2 cellular contexts compared by ENCODE assay signal in genomic region chr5:179191506-179192184, GRCh38.
TF ChIP-seq lines count a peak whose summit lies in the region.

No MANE protein-coding gene starts in this region.

TF ChIP-seq in SK-N-SH, 30 proteins besides CTCF, POLR2A, EP300 and RAD21 (continued from another document):
- no peak for TF ChIP-seq POLR2AphosphoS5 (IDR thresholded peaks at IDR 0.05; ENCODE audit: low read depth, low read length)
- no peak for TF ChIP-seq MXI1 (IDR thresholded peaks at IDR 0.05; ENCODE audit: low read depth, low read length)
- TF ChIP-seq NFIC (IDR thresholded peaks at IDR 0.05; ENCODE audit: borderline replicate concordance) = no peak
- no peak for TF ChIP-seq CHD2 (IDR thresholded peaks at IDR 0.05; ENCODE audit: low read length, partially characterized antibody)
- TF ChIP-seq REST (IDR thresholded peaks at IDR 0.05; ENCODE audit: low read depth, low read length) = no peak

TF ChIP-seq in SK-N-SH treated with all-trans-retinoic acid at 6 μM for 48 hours, 23 proteins besides CTCF, POLR2A, EP300 and RAD21 (continued from another document):
- TF ChIP-seq TSHZ2 (CRISPR knock-in tag; IDR thresholded peaks at IDR 0.05) = no peak
- TF ChIP-seq CREB5 (CRISPR knock-in tag; IDR thresholded peaks at IDR 0.05; ENCODE audit: low read depth) = no peak
- TF ChIP-seq PATZ1 (CRISPR knock-in tag; IDR thresholded peaks at IDR 0.05; ENCODE audit: borderline replicate concordance) = no peak
- TF ChIP-seq TCF4 (CRISPR knock-in tag; IDR thresholded peaks at IDR 0.05; ENCODE audit: borderline replicate concordance) = no peak
- TF ChIP-seq ZNF565 (CRISPR knock-in tag; conservative IDR thresholded peaks at IDR 0.05; ENCODE audit: low read depth) = no peak
TF ChIP-seq in SK-N-SH treated with all-trans-retinoic acid at 6 μM for 48 hours: peak in this region for 0.
